ENCODE assay signal across 8 cellular contexts in genomic region chr21:33434770-33435360, GRCh38. TPM values are rescaled to one million over a fixed set of nuclear protein-coding genes. Genes with fewer than 3 reads are reported as not detected.
DNase-seq lines count a peak whose midpoint lies in the region; ATAC-seq and TF ChIP-seq lines count a peak whose summit lies in the region.

No MANE protein-coding gene starts in this region.

- H3K9me3 ChIP-seq in thoracic aorta = no peaks in the 10 kb centered on the region

- peak overlapping the region; percentile 79 to 85 for H3K27ac ChIP-seq in thoracic aorta

- ATAC-seq in HG03060 (IDR thresholded peaks at IDR 0.05; ENCODE audit: low read depth, unreplicated experiment) = peak; percentile 90
- ATAC-seq in thoracic aorta (ENCODE audit: insufficient number of reproducible peaks, low FRiP score, low read depth) = peak; percentile 96

- peaks cover 42% of the 10 kb centered on the region for H3K36me3 ChIP-seq in thoracic aorta

- peak; percentile 4 for DNase-seq in stimulated activated naive CD4-positive, alpha-beta T cell treated with Interleukin-2 at 50 U/mL for 16 hours (lab: John Stamatoyannopoulos, UW)
- DNase-seq in stimulated activated naive CD4-positive, alpha-beta T cell (lab: John Stamatoyannopoulos, UW) = no peak
- DNase-seq in SIG-M5 treated with dmso at 0.1 percent for 504 hours (lab: John Stamatoyannopoulos, UW; ENCODE audit: unreplicated experiment) (peak; percentile 99), cardiac fibroblast (ENCODE audit: low read depth in 2 of 2) (peak; percentile 91 to 95), mesenteric fat pad (ENCODE audit: low spot score) (peak; percentile 28), thoracic aorta (ENCODE audit: low spot score) (no peak), NCI-H2107 (lab: John Stamatoyannopoulos, UW) (no peak)

- H3K27me3 ChIP-seq in thoracic aorta (replicated peaks; ENCODE audit: insufficient read depth) = no peaks in the 10 kb centered on the region

- no peak overlapping the region for H3K4me3 ChIP-seq in cardiac fibroblast (replicated peaks in 1 of 2; ENCODE audit: low read depth in 2 of 2, low read length in 2 of 2)
- H3K4me3 ChIP-seq in thoracic aorta = peak overlapping the region; percentile 16

- no peak for TF ChIP-seq CTCF in cardiac fibroblast (IDR thresholded peaks at IDR 0.05; ENCODE audit: low read depth, low read length)
- TF ChIP-seq CTCF in thoracic aorta (IDR thresholded peaks at IDR 0.05) = no peak

- H3K4me1 ChIP-seq in thoracic aorta (ENCODE audit: control insufficient read depth in 1 of 2, low read depth in 2 of 2) = peaks cover 17 to 27% of the 10 kb centered on the region in 2 donors

RNA-seq across cellular contexts. Expression of gene IFNGR2, which starts 31.7 kb away (rescaled TPM):
- total RNA-seq in mesenteric fat pad (150 TPM), thoracic aorta (10 to 100 TPM; 67.3 to 72.2 TPM)

RNA-seq across cellular contexts. Expression of gene TMEM50B, which starts 44.9 kb away (rescaled TPM):
- total RNA-seq in mesenteric fat pad = 36.1 TPM
- 10 to 100 TPM; 51.4 to 79.9 TPM for total RNA-seq in thoracic aorta

RNA-seq across cellular contexts. Expression of gene DNAJC28, which starts 56.7 kb away (rescaled TPM):
- total RNA-seq in mesenteric fat pad (1.6 TPM), thoracic aorta (1 to 10 TPM in 1 of 2 donors, under 1 TPM in 1; 0.42 to 1.5 TPM)

Comparison
In these comparisons a context has a peak if more than half of its experiments do, and no peak if none do; other contexts are left out.
1. DNase-seq: peak in stimulated activated naive CD4-positive, alpha-beta T cell treated with Interleukin-2 at 50 U/mL for 16 hours (single experiment), SIG-M5 treated with dmso at 0.1 percent for 504 hours (single experiment), cardiac fibroblast (2 of 2) and mesenteric fat pad (single experiment); none in stimulated activated naive CD4-positive, alpha-beta T cell (0 of 6), thoracic aorta (single experiment) and NCI-H2107 (single experiment).